In the genomic region with DNA sequence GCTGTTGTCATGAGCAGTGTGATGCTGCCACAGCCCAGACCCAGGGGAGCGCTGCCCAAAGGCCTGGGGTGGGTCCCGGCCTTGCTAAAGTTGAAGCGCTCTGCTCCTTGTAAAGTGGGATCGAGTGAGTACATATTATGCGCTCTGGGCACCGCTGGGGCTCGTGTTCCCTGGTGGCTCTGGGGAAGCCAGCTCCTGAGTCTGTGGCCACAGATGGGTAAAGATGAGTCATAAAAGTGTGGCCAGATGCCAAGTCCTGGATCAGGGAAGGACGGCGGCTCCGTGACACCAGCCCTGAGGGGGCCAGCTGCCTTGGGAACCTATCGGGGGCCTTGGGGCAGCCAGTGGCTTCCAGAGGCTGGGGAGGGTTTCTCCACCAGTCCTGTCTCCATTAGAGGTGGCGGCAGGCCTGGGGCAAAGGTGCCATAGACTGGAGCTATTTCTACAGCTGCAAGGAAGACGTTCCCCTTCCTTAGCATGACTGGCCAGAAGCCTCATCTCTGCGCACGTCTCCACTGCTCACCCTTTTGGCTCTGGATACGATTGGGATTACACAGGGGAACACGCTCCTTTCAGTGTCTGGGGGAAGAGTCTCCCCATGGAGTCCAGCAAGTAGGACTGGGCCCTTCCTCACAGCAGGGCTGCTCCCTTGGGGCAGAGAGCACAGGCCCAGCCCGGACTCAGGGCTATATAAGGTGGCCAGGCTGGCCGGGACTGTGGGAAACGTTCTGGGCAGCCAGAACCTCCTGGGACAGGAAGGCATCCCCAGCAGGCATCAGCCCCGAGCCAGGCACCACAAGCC, we compare ENCODE assay signal across 1 cellular context.
TF ChIP-seq lines count a peak whose summit lies in the region.

No MANE protein-coding gene starts in this region.

TF ChIP-seq in HEK293, 187 proteins besides CTCF, POLR2A, EP300 and RAD21 (continued from another document):
- TF ChIP-seq, protein P1, sequence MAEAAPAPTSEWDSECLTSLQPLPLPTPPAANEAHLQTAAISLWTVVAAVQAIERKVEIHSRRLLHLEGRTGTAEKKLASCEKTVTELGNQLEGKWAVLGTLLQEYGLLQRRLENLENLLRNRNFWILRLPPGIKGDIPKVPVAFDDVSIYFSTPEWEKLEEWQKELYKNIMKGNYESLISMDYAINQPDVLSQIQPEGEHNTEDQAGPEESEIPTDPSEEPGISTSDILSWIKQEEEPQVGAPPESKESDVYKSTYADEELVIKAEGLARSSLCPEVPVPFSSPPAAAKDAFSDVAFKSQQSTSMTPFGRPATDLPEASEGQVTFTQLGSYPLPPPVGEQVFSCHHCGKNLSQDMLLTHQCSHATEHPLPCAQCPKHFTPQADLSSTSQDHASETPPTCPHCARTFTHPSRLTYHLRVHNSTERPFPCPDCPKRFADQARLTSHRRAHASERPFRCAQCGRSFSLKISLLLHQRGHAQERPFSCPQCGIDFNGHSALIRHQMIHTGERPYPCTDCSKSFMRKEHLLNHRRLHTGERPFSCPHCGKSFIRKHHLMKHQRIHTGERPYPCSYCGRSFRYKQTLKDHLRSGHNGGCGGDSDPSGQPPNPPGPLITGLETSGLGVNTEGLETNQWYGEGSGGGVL (tag by site-specific recombination; IDR thresholded peaks at IDR 0.05), result peak; percentile 46
- TF ChIP-seq GLI2 (tag by site-specific recombination; IDR thresholded peaks at IDR 0.05; ENCODE audit: borderline replicate concordance, low read depth) (no peak), GLIS2 (tag by site-specific recombination; IDR thresholded peaks at IDR 0.05) (peak; percentile 70), ZBTB48 (tag by site-specific recombination; IDR thresholded peaks at IDR 0.05) (peak; percentile 71), ZNF600 (tag by site-specific recombination; IDR thresholded peaks at IDR 0.05) (peak; percentile 72), ZNF530 (tag by site-specific recombination; IDR thresholded peaks at IDR 0.05; ENCODE audit: low read depth) (no peak), ZFP69B (tag by site-specific recombination; IDR thresholded peaks at IDR 0.05) (peak; percentile 66; the same call in 1 of the 2 replicates), ZNF341 (tag by site-specific recombination; IDR thresholded peaks at IDR 0.05; ENCODE audit: low read depth) (0 out of 2 replicates have a peak, but pooled peaks have one; percentile 2), OSR2 (tag by site-specific recombination; IDR thresholded peaks at IDR 0.05) (peak; percentile 85), ZIC2 (tag by site-specific recombination; IDR thresholded peaks at IDR 0.05) (peak; percentile 65), ZEB2 (tag by site-specific recombination; IDR thresholded peaks at IDR 0.05) (peak; percentile 52; the same call in 1 of the 2 replicates)
- TF ChIP-seq, protein P2, sequence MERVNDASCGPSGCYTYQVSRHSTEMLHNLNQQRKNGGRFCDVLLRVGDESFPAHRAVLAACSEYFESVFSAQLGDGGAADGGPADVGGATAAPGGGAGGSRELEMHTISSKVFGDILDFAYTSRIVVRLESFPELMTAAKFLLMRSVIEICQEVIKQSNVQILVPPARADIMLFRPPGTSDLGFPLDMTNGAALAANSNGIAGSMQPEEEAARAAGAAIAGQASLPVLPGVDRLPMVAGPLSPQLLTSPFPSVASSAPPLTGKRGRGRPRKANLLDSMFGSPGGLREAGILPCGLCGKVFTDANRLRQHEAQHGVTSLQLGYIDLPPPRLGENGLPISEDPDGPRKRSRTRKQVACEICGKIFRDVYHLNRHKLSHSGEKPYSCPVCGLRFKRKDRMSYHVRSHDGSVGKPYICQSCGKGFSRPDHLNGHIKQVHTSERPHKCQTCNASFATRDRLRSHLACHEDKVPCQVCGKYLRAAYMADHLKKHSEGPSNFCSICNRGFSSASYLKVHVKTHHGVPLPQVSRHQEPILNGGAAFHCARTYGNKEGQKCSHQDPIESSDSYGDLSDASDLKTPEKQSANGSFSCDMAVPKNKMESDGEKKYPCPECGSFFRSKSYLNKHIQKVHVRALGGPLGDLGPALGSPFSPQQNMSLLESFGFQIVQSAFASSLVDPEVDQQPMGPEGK (tag by site-specific recombination; IDR thresholded peaks at IDR 0.05), result peak; percentile 81; the same call in 1 of the 2 replicates
- TF ChIP-seq, protein P3, sequence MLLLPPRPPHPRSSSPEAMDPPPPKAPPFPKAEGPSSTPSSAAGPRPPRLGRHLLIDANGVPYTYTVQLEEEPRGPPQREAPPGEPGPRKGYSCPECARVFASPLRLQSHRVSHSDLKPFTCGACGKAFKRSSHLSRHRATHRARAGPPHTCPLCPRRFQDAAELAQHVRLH (tag by site-specific recombination; IDR thresholded peaks at IDR 0.05), result no peak
- TF ChIP-seq, protein P4, sequence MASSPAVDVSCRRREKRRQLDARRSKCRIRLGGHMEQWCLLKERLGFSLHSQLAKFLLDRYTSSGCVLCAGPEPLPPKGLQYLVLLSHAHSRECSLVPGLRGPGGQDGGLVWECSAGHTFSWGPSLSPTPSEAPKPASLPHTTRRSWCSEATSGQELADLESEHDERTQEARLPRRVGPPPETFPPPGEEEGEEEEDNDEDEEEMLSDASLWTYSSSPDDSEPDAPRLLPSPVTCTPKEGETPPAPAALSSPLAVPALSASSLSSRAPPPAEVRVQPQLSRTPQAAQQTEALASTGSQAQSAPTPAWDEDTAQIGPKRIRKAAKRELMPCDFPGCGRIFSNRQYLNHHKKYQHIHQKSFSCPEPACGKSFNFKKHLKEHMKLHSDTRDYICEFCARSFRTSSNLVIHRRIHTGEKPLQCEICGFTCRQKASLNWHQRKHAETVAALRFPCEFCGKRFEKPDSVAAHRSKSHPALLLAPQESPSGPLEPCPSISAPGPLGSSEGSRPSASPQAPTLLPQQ (tag by site-specific recombination; IDR thresholded peaks at IDR 0.05), result peak; percentile 92
